ENCODE assay signal across 3 cellular contexts in genomic region chr7:94228223-94228622, GRCh38.
TF ChIP-seq lines count a peak whose summit lies in the region.

No MANE protein-coding gene starts in this region.

TF ChIP-seq in GM23338, 12 proteins besides CTCF, POLR2A, EP300 and RAD21 (continues in another document):
- TF ChIP-seq ZNF462 (CRISPR knock-in tag; IDR thresholded peaks at IDR 0.05) (no peak), STAT1 (IDR thresholded peaks at IDR 0.05; ENCODE audit: unreplicated experiment) (no peak), CREB1 (CRISPR knock-in tag; IDR thresholded peaks at IDR 0.05; ENCODE audit: low read depth) (no peak), POLR2AphosphoS5 (IDR thresholded peaks at IDR 0.05; ENCODE audit: low read depth) (no peak)

TF ChIP-seq in WTC11, 78 proteins besides CTCF, POLR2A, EP300 and RAD21:
- TF ChIP-seq, protein P1, sequence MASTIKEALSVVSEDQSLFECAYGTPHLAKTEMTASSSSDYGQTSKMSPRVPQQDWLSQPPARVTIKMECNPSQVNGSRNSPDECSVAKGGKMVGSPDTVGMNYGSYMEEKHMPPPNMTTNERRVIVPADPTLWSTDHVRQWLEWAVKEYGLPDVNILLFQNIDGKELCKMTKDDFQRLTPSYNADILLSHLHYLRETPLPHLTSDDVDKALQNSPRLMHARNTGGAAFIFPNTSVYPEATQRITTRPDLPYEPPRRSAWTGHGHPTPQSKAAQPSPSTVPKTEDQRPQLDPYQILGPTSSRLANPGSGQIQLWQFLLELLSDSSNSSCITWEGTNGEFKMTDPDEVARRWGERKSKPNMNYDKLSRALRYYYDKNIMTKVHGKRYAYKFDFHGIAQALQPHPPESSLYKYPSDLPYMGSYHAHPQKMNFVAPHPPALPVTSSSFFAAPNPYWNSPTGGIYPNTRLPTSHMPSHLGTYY (CRISPR knock-in tag; IDR thresholded peaks at IDR 0.05): no peak
- TF ChIP-seq ZNF121 (CRISPR knock-in tag; IDR thresholded peaks at IDR 0.05) (no peak), JAZF1 (CRISPR knock-in tag; IDR thresholded peaks at IDR 0.05) (no peak), ELF4 (CRISPR knock-in tag; IDR thresholded peaks at IDR 0.05; ENCODE audit: low read depth) (no peak), ESRRA (CRISPR knock-in tag; IDR thresholded peaks at IDR 0.05; ENCODE audit: borderline replicate concordance) (no peak), NR1H2 (CRISPR knock-in tag; IDR thresholded peaks at IDR 0.05) (no peak), ZNF425 (CRISPR knock-in tag; conservative IDR thresholded peaks at IDR 0.05) (no peak), NR3C1 (CRISPR knock-in tag; conservative IDR thresholded peaks at IDR 0.05; ENCODE audit: low read depth) (no peak), JUN (CRISPR knock-in tag; IDR thresholded peaks at IDR 0.05) (no peak), ZNF423 (CRISPR knock-in tag; IDR thresholded peaks at IDR 0.05) (no peak), TEAD1 (CRISPR knock-in tag; IDR thresholded peaks at IDR 0.05) (no peak), MLX (CRISPR knock-in tag; IDR thresholded peaks at IDR 0.05) (no peak), NFYB (CRISPR knock-in tag; conservative IDR thresholded peaks at IDR 0.05; ENCODE audit: low read depth) (no peak), GRHL2 (CRISPR knock-in tag; IDR thresholded peaks at IDR 0.05; ENCODE audit: insufficient replicate concordance, severe bottlenecking) (no peak), SOX15 (CRISPR knock-in tag; IDR thresholded peaks at IDR 0.05) (no peak)
- TF ChIP-seq, protein P2, sequence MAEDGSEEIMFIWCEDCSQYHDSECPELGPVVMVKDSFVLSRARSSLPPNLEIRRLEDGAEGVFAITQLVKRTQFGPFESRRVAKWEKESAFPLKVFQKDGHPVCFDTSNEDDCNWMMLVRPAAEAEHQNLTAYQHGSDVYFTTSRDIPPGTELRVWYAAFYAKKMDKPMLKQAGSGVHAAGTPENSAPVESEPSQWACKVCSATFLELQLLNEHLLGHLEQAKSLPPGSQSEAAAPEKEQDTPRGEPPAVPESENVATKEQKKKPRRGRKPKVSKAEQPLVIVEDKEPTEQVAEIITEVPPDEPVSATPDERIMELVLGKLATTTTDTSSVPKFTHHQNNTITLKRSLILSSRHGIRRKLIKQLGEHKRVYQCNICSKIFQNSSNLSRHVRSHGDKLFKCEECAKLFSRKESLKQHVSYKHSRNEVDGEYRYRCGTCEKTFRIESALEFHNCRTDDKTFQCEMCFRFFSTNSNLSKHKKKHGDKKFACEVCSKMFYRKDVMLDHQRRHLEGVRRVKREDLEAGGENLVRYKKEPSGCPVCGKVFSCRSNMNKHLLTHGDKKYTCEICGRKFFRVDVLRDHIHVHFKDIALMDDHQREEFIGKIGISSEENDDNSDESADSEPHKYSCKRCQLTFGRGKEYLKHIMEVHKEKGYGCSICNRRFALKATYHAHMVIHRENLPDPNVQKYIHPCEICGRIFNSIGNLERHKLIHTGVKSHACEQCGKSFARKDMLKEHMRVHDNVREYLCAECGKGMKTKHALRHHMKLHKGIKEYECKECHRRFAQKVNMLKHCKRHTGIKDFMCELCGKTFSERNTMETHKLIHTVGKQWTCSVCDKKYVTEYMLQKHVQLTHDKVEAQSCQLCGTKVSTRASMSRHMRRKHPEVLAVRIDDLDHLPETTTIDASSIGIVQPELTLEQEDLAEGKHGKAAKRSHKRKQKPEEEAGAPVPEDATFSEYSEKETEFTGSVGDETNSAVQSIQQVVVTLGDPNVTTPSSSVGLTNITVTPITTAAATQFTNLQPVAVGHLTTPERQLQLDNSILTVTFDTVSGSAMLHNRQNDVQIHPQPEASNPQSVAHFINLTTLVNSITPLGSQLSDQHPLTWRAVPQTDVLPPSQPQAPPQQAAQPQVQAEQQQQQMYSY (CRISPR knock-in tag; IDR thresholded peaks at IDR 0.05): no peak

TF ChIP-seq in HepG2, 621 proteins besides CTCF, POLR2A, EP300 and RAD21 (continued from another document):
- TF ChIP-seq ZNF770 (CRISPR knock-in tag; IDR thresholded peaks at IDR 0.05): no peak
- no peak for TF ChIP-seq SP2 (CRISPR knock-in tag; IDR thresholded peaks at IDR 0.05)
- no peak for TF ChIP-seq SMYD3 (CRISPR knock-in tag; IDR thresholded peaks at IDR 0.05)
- no peak for TF ChIP-seq FOXK1 (CRISPR knock-in tag; IDR thresholded peaks at IDR 0.05; ENCODE audit: borderline replicate concordance, low read depth)
- TF ChIP-seq BCL3 (CRISPR knock-in tag; IDR thresholded peaks at IDR 0.05): no peak
- TF ChIP-seq TRAFD1 (CRISPR knock-in tag; IDR thresholded peaks at IDR 0.05; ENCODE audit: borderline replicate concordance): no peak
- TF ChIP-seq SRSF1 (optimal IDR thresholded peaks at IDR 0.05; ENCODE audit: low read depth, low read length): no peak
